16 cellular contexts compared by ENCODE assay signal in genomic region chr15:58437531-58438105, GRCh38. TPM values are rescaled to one million over a fixed set of nuclear protein-coding genes. Genes with fewer than 3 reads are reported as not detected.
DNase-seq lines count a peak whose midpoint lies in the region; ATAC-seq, FAIRE-seq and TF ChIP-seq lines count a peak whose summit lies in the region.
"Had no signal": no experiment of that assay in that cellular context is flagged by ENCODE, and none has a peak within 500 bp of the region (broad histone marks: within the 10 kb centered on the region; RNA-seq: fewer than 3 reads in every experiment).

No MANE protein-coding gene starts in this region.

- H3K9me3 ChIP-seq in A549 (no peaks in the 10 kb centered on the region), osteoblast (ENCODE audit: low read depth, low read length) (no peaks in the 10 kb centered on the region)

- no peak for TF ChIP-seq RAD21 in A549 (conservative IDR thresholded peaks at IDR 0.05 in 1 of 2, IDR thresholded peaks at IDR 0.05 in 1 of 2)

- 85% methylated on average over 9 of the region's 9 CpGs for WGBS in A549 (ENCODE audit: missing lambda C conversion rate)

- no peaks in the 10 kb centered on the region for H3K79me2 ChIP-seq in osteoblast (ENCODE audit: insufficient read depth, low read length)

- H3K4me2 ChIP-seq in A549: no peak overlapping the region
- no peak overlapping the region for H3K4me2 ChIP-seq in osteoblast (ENCODE audit: insufficient read depth, low read length)
- H3K4me2 ChIP-seq: GM23338 had no signal

- POLR2A ChIA-PET in A549 (lab: Yijun Ruan, JAX): no interaction called here

- H3K4me3 ChIP-seq in A549: no peak overlapping the region
- H3K4me3 ChIP-seq in brain microvascular endothelial cell (ENCODE audit: low read depth, low read length): no peak overlapping the region
- no peak overlapping the region for H3K4me3 ChIP-seq in osteoblast (ENCODE audit: insufficient read depth, low read length)
- H3K4me3 ChIP-seq: BLaER1 treated with 17β-estradiol and CSF1 and Interleukin-3, amounts not matched to agents 10 nM and 100 nM; GM23338 had no signal

- in situ Hi-C loops in brain microvascular endothelial cell (cut with HindIII; ENCODE audit: low pct_ligation_motif_present, low sequenced_read_pairs): no loop called here

- TF ChIP-seq POLR2A in A549 (IDR thresholded peaks at IDR 0.05; ENCODE audit: low read length): no peak

- peak overlapping the region; percentile 92 to 93 for H3K27ac ChIP-seq in A549
- H3K27ac ChIP-seq in brain microvascular endothelial cell: no peak overlapping the region
- H3K27ac ChIP-seq in osteoblast (ENCODE audit: low read depth, low read length): no peak overlapping the region

- CTCF ChIA-PET in A549 (lab: Yijun Ruan, JAX): interaction anchor here (1.2 to 1.7 kb wide), 2 partner anchors 110 to 334 kb away, joined by 3 read pairs; partner anchors contain the start of gene MINDY2

- ATAC-seq in A549 (no peak), HG03378 (IDR thresholded peaks at IDR 0.05; ENCODE audit: unreplicated experiment) (no peak), HG02970 (IDR thresholded peaks at IDR 0.05; ENCODE audit: low FRiP score, unreplicated experiment) (no peak)
- ATAC-seq: GM23338 had no signal

- H3K4me1 ChIP-seq in A549 (peaks cover 67% of the 10 kb centered on the region), osteoblast (ENCODE audit: insufficient read depth, low read length) (peaks cover 29% of the 10 kb centered on the region)

- no peaks in the 10 kb centered on the region for H4K20me1 ChIP-seq in osteoblast (ENCODE audit: insufficient read depth, low read length)
- H4K20me1 ChIP-seq: BLaER1 treated with 17β-estradiol and CSF1 and Interleukin-3, amounts not matched to agents 10 nM and 100 nM had no signal

- no peaks in the 10 kb centered on the region for H3K36me3 ChIP-seq in brain microvascular endothelial cell (replicated peaks)
- H3K36me3 ChIP-seq in osteoblast (ENCODE audit: insufficient read depth, low read length): no peaks in the 10 kb centered on the region

- H2AFZ ChIP-seq in osteoblast (ENCODE audit: low read length): no peak overlapping the region
- H2AFZ ChIP-seq: GM23338 had no signal

- FAIRE-seq in A549 (lab: Jason Lieb, UNC): no peak

- DNase-seq in A549 (ENCODE audit: low read depth in 1 of 2, low spot score in 1 of 2) (no peak), brain microvascular endothelial cell (peak; percentile 40), mesenteric fat pad (ENCODE audit: low spot score) (peak; percentile 68), osteoblast (ENCODE audit: insufficient read length, low spot score, missing footprints) (peak; percentile 84), NCI-H446 treated with DMSO at 0.1 percent for 48 hours (lab: John Stamatoyannopoulos, UW) (no peak), SHP77 treated with DMSO at 0.1 percent for 48 hours (lab: John Stamatoyannopoulos, UW) (no peak)
- DNase-seq: 8988T; ACHN; CD4-positive, CD25-positive, alpha-beta regulatory T cell; DMS53; GF-D8; H7 had no signal

- TF ChIP-seq CTCF in A549 (IDR thresholded peaks at IDR 0.05): no peak
- no peak for TF ChIP-seq CTCF in brain microvascular endothelial cell (IDR thresholded peaks at IDR 0.05; ENCODE audit: low read depth, low read length, missing control alignments)
- no peak for TF ChIP-seq CTCF in osteoblast (IDR thresholded peaks at IDR 0.05; ENCODE audit: extremely low read depth, low read depth, low read length)

- H3K27me3 ChIP-seq in brain microvascular endothelial cell (replicated peaks): no peaks in the 10 kb centered on the region
- no peaks in the 10 kb centered on the region for H3K27me3 ChIP-seq in osteoblast (ENCODE audit: insufficient read depth, low read length)

- no peak for TF ChIP-seq EP300 in A549 (IDR thresholded peaks at IDR 0.05)

TF ChIP-seq in A549, 52 proteins besides CTCF, POLR2A, EP300 and RAD21:
- TF ChIP-seq KDM1A (IDR thresholded peaks at IDR 0.05; ENCODE audit: low read depth): no peak
- TF ChIP-seq FOXS1 (CRISPR knock-in tag; IDR thresholded peaks at IDR 0.05): no peak
- no peak for TF ChIP-seq ZSCAN20 (CRISPR knock-in tag; IDR thresholded peaks at IDR 0.05)
- no peak for TF ChIP-seq RFX5 (IDR thresholded peaks at IDR 0.05)
- TF ChIP-seq CHD2 (IDR thresholded peaks at IDR 0.05; ENCODE audit: low read length, partially characterized antibody): no peak
- TF ChIP-seq HES2 (IDR thresholded peaks at IDR 0.05): no peak
- TF ChIP-seq CBX8 (IDR thresholded peaks at IDR 0.05): no peak
- no peak for TF ChIP-seq RARB (CRISPR knock-in tag; IDR thresholded peaks at IDR 0.05)
- TF ChIP-seq BHLHE40 (IDR thresholded peaks at IDR 0.05; ENCODE audit: low read depth, low read length): no peak
- TF ChIP-seq CHD4 (IDR thresholded peaks at IDR 0.05; ENCODE audit: borderline replicate concordance): no peak
- TF ChIP-seq KDM5A (IDR thresholded peaks at IDR 0.05): no peak
- no peak for TF ChIP-seq HDAC2 (IDR thresholded peaks at IDR 0.05)
- TF ChIP-seq RNF2 (IDR thresholded peaks at IDR 0.05; ENCODE audit: borderline replicate concordance, low read depth): no peak
- TF ChIP-seq PHF8 (IDR thresholded peaks at IDR 0.05; ENCODE audit: borderline replicate concordance, low read depth): no peak
- TF ChIP-seq NFE2L2 (conservative IDR thresholded peaks at IDR 0.05; ENCODE audit: low read length): no peak
- no peak for TF ChIP-seq ESRRA (IDR thresholded peaks at IDR 0.05; ENCODE audit: borderline replicate concordance, low read length)
- no peak for TF ChIP-seq MYC (IDR thresholded peaks at IDR 0.05; ENCODE audit: borderline replicate concordance, low read length)
- no peak for TF ChIP-seq REST (IDR thresholded peaks at IDR 0.05)
- no peak for TF ChIP-seq BCL3 (IDR thresholded peaks at IDR 0.05)

RNA-seq across cellular contexts. Expression of gene LIPC, which starts 5.8 kb away (rescaled TPM):
- polyA plus RNA-seq in A549 (2011; rRNA removed) (0.08 and 0.13 TPM in 2 replicates), A549 (2017; fragmentation: RNase III; extraction: RNeasy Plus Mini Kit Qiagen cat#74134 plus additional on column Dnase treatment) (0.30 to 0.34 TPM (median 0.32 TPM) in 3 replicates)
- 0.07 and 0.13 TPM in 2 replicates for polyA plus RNA-seq in A549 (2012; cell fraction: cytosol; rRNA removed)
- polyA plus RNA-seq in A549 (2012; cell fraction: nucleus; rRNA removed): 0.19 and 0.22 TPM in 2 replicates
- polyA minus RNA-seq in A549 (2011; rRNA and poly(A)+ RNA removed): 0.58 TPM in 1 of 2 replicates, not detected in the other
- total RNA-seq in mesenteric fat pad (not detected), osteoblast (1.1 and 2.7 TPM in 2 replicates)
- total RNA-seq: GM23338, H7 had no signal
- polyA plus RNA-seq: GM23338 had no signal

Comparison
In these comparisons a context has a peak if more than half of its experiments do, and no peak if none do; other contexts are left out.
1. DNase-seq: peak in brain microvascular endothelial cell (single experiment), mesenteric fat pad (single experiment) and osteoblast (single experiment); none in A549 (0 of 2), NCI-H446 treated with DMSO at 0.1 percent for 48 hours (single experiment) and SHP77 treated with DMSO at 0.1 percent for 48 hours (single experiment).
2. H3K27ac ChIP-seq: peak in A549 (2 of 2); none in brain microvascular endothelial cell (single experiment) and osteoblast (single experiment).